ENCODE assay signal across 28 cellular contexts in the genomic region with DNA sequence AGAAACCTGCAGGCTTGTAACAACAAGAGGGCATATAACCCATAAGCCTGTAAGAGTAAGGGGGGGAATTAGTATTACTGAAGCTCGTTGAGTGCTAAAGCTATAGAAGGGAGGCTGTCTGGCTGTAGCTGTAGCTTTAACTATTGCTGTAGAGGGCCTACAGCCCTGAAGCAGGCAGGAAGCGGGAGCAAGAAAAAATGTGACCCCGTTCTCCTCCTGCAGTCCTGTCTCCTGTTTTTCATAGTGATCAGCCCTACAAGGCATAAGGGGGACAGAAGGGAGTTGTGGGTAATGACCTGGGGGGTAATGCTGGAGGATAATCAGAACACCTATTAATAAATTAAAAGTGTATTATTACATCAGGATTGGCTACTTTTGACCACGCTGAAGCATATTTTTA.
"Had no signal": no experiment of that assay in that cellular context is flagged by ENCODE, and none has a peak within 500 bp of the region (broad histone marks: within the 10 kb centered on the region; RNA-seq: fewer than 3 reads in every experiment).

No MANE protein-coding gene starts in this region.

- H3K27me3 Mint-ChIP-seq: dendritic cell treated with granulocyte-macrophage colony-stimulating factor and Interleukin-4, amounts not matched to agents 40 ng/mL and 50 ng/mL, for 4 days; effector memory CD8-positive, alpha-beta T cell; memory B cell had no signal

- H3K4me3 Mint-ChIP-seq: dendritic cell treated with granulocyte-macrophage colony-stimulating factor and Interleukin-4, amounts not matched to agents 40 ng/mL and 50 ng/mL, for 4 days; effector memory CD8-positive, alpha-beta T cell; endodermal cell; memory B cell had no signal

- H3K27ac ChIP-seq: colonic mucosa, epithelial cell of prostate, esophagus squamous epithelium, gastrocnemius medialis, heart right ventricle, left lung had no signal

- ATAC-seq: effector memory CD8-positive, alpha-beta T cell; esophagus mucosa; gastrocnemius medialis; heart right ventricle; left cardiac atrium; left lung; left ventricle myocardium superior; mucosa of descending colon had no signal

- H3K27ac Mint-ChIP-seq: dendritic cell treated with granulocyte-macrophage colony-stimulating factor and Interleukin-4, amounts not matched to agents 40 ng/mL and 50 ng/mL, for 4 days; effector memory CD8-positive, alpha-beta T cell; endodermal cell; memory B cell had no signal

- DNase-seq: colonic mucosa; cortex of kidney; effector CD8-positive, alpha-beta T cell; effector memory CD8-positive, alpha-beta T cell; endodermal cell; erythroblast; esophagus squamous epithelium; foreskin fibroblast; foreskin melanocyte; gastrocnemius medialis; glutamatergic neuron; head of caudate nucleus; heart right ventricle; hippocampal formation; left cardiac atrium; left lung; left ventricle myocardium superior; mammary epithelial cell; mesendoderm; mucosa of descending colon had no signal

- H3K4me3 ChIP-seq: colonic mucosa, esophagus squamous epithelium, gastrocnemius medialis, heart right ventricle, left lung, lung, mucosa of descending colon had no signal

- H3K9me3 Mint-ChIP-seq: dendritic cell treated with granulocyte-macrophage colony-stimulating factor and Interleukin-4, amounts not matched to agents 40 ng/mL and 50 ng/mL, for 4 days; effector memory CD8-positive, alpha-beta T cell; endodermal cell had no signal

- H3K27me3 ChIP-seq: colonic mucosa, esophagus squamous epithelium, gastrocnemius medialis, heart right ventricle, left lung had no signal

- H3K36me3 ChIP-seq: colonic mucosa, esophagus squamous epithelium, gastrocnemius medialis, heart right ventricle, left lung had no signal

- H3K4me1 Mint-ChIP-seq: endodermal cell, memory B cell had no signal

- H3K4me1 ChIP-seq: colonic mucosa, esophagus squamous epithelium, gastrocnemius medialis, heart right ventricle, left lung had no signal

- FAIRE-seq: endometrium, islet of Langerhans, keratinocyte had no signal

- H3K9me3 ChIP-seq: colonic mucosa, esophagus squamous epithelium, gastrocnemius medialis, heart right ventricle, left lung, mucosa of descending colon had no signal
